8 cellular contexts compared by ENCODE assay signal in the genomic region with DNA sequence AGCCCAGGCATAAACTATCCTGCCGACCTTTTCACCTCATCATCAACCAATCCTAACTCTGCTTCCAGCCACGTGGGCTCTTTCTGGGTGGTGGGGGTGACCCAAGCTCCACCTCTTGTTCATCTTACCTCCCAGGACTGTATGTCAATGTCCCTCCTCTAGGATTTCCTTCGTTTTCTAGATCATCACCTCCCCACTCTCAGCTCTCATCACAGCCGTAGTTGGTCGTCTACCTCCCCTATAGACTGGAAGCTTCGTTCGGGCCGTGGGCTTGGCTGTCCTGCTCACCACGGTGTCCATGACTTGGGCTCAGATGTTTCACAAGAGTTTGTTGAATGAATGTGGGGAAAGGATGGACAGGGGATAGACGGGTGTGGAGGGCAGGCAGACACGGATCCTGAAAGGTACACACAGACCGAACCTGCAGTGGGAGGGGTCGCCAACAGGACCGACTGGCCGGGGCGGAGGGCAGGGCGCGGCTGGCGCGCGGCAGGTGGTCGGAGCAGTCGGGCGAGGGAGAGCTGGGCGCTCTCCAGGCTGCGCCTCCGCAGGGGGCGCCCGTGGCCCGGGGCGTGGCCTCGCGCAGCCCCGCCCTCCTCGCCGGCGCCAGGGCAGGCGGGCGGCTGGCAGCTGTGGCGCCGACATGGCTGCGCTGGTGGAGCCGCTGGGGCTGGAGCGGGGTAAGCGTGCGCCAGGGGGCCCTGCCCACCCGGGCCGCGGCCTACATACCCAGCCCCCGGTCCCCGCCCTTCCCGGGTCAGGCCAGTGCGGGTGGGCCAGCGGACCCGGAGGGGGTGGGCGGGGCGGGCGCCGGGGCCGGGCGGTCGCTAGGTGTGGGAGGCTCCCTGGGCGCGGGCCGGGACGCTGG. TPM values are rescaled to one million over a fixed set of nuclear protein-coding genes. Genes with fewer than 3 reads are reported as not detected.
DNase-seq lines count a peak whose midpoint lies in the region; ATAC-seq and TF ChIP-seq lines count a peak whose summit lies in the region.

A gene with protein sequence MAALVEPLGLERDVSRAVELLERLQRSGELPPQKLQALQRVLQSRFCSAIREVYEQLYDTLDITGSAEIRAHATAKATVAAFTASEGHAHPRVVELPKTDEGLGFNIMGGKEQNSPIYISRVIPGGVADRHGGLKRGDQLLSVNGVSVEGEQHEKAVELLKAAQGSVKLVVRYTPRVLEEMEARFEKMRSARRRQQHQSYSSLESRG (plus strand): TSS at position 609 of the 868 bp plus-strand sequence. CDS start 35 bp downstream, at position 644.

- DNase-seq in AG04449 (ENCODE audit: low read depth, low spot score) (no peak), NT2/D1 (ENCODE audit: low read depth, low spot score) (no peak), epidermal melanocyte (ENCODE audit: insufficient read length, low spot score) (peak; percentile 87), mucosa of gallbladder (ENCODE audit: low spot score) (peak; percentile 53)
- DNase-seq in activated CD8-positive, alpha-beta memory T cell treated with anti-CD3 and anti-CD28 coated beads, Interleukin-2, amount 50 U/mL, for 48 hours, result peak; percentile 88
- peak; percentile 74 for DNase-seq in stimulated activated naive B cell treated with anti-CD40 and anti-IgM and Interleukin-4, amounts not matched to agents 10 μg/mL and 1 μg/mL and 100 μg/mL, for 72 hours

- H3K4me1 ChIP-seq in NT2/D1 (ENCODE audit: insufficient read depth, insufficient read length), result peaks cover 6% of the 10 kb centered on the region

- no peaks in the 10 kb centered on the region for H3K27me3 Mint-ChIP-seq in stimulated activated naive B cell treated with anti-CD40 and anti-IgM and Interleukin-4, amounts not matched to agents 10 μg/mL and 1 μg/mL and 100 μg/mL, for 72 hours

- peak; percentile 48 for TF ChIP-seq CTCF in AG04449 (IDR thresholded peaks at IDR 0.05; ENCODE audit: insufficient read depth, low read length, missing control alignments)

- peaks cover 29 to 47% of the 10 kb centered on the region in 2 donors for H3K4me1 Mint-ChIP-seq in stimulated activated naive B cell treated with anti-CD40 and anti-IgM and Interleukin-4, amounts not matched to agents 10 μg/mL and 1 μg/mL and 100 μg/mL, for 72 hours

- no peaks in the 10 kb centered on the region for H3K9me3 Mint-ChIP-seq in stimulated activated naive B cell treated with anti-CD40 and anti-IgM and Interleukin-4, amounts not matched to agents 10 μg/mL and 1 μg/mL and 100 μg/mL, for 72 hours

- CTCF ChIA-PET in AG04449 (lab: Yijun Ruan, JAX), result interaction anchor here (0.6 to 5.3 kb wide), 23 partner anchors 8 to 121 kb away, joined by 3 to 58 read pairs (median 3); a partner anchor contains a TSS

- H3K27me3 ChIP-seq in NT2/D1 (ENCODE audit: insufficient read depth, insufficient read length), result no peaks in the 10 kb centered on the region

- H3K27ac Mint-ChIP-seq in stimulated activated naive B cell treated with anti-CD40 and anti-IgM and Interleukin-4, amounts not matched to agents 10 μg/mL and 1 μg/mL and 100 μg/mL, for 72 hours, result no peak within 1 kb of the TSS

- POLR2A ChIA-PET in AG04449 (lab: Yijun Ruan, JAX), result interaction anchor here (1.1 to 1.6 kb wide), 4 partner anchors 8 to 121 kb away, joined by 3 to 8 read pairs (median 4); a partner anchor contains a TSS

- H3K4me3 ChIP-seq in AG04449 (ENCODE audit: low read depth, low read length), result peak within 1 kb of the TSS; percentile 81
- H3K4me3 ChIP-seq in NT2/D1 (ENCODE audit: insufficient read length, low read depth), result peak within 1 kb of the TSS; percentile 70

- peak within 1 kb of the TSS; percentile 85 for H3K9ac ChIP-seq in NT2/D1 (ENCODE audit: insufficient read length, low read depth)

- peaks cover 12% of the 10 kb centered on the region for H3K36me3 ChIP-seq in NT2/D1 (ENCODE audit: insufficient read depth, insufficient read length, low read length)

- peaks cover 17 to 18% of the 10 kb centered on the region in 2 donors for H3K36me3 Mint-ChIP-seq in stimulated activated naive B cell treated with anti-CD40 and anti-IgM and Interleukin-4, amounts not matched to agents 10 μg/mL and 1 μg/mL and 100 μg/mL, for 72 hours

- H3K4me3 Mint-ChIP-seq in stimulated activated naive B cell treated with anti-CD40 and anti-IgM and Interleukin-4, amounts not matched to agents 10 μg/mL and 1 μg/mL and 100 μg/mL, for 72 hours, result peak within 1 kb of the TSS; percentile 81 to 82

- H3K9me3 ChIP-seq in NT2/D1 (ENCODE audit: insufficient read depth, low read length), result no peaks in the 10 kb centered on the region

- ATAC-seq in GM18520 (IDR thresholded peaks at IDR 0.05; ENCODE audit: unreplicated experiment), result peak; percentile 40
- ATAC-seq in HG03565 (IDR thresholded peaks at IDR 0.05; ENCODE audit: unreplicated experiment), result peak; percentile 34
- peak; percentile 72 for ATAC-seq in stimulated activated naive B cell treated with anti-CD40 and anti-IgM and Interleukin-4, amounts not matched to agents 10 μg/mL and 1 μg/mL and 100 μg/mL, for 72 hours (replicated peaks)

RNA-seq across cellular contexts. Expression of the gene that starts here (rescaled TPM):
- total RNA-seq in mucosa of gallbladder, result 6.8 TPM

Comparison
In these comparisons a context has a peak if more than half of its experiments do, and no peak if none do; other contexts are left out.
1. DNase-seq: peak in activated CD8-positive, alpha-beta memory T cell treated with anti-CD3 and anti-CD28 coated beads, Interleukin-2, amount 50 U/mL, for 48 hours (single experiment), epidermal melanocyte (single experiment), mucosa of gallbladder (single experiment) and stimulated activated naive B cell treated with anti-CD40 and anti-IgM and Interleukin-4, amounts not matched to agents 10 μg/mL and 1 μg/mL and 100 μg/mL, for 72 hours (single experiment); none in AG04449 (single experiment) and NT2/D1 (single experiment).
2. Peak in every context shown above with its lines, with median percentiles within 50 percentile points of each other: ATAC-seq.